Comparison of ENCODE assay signal across 25 cellular contexts in the genomic region with DNA sequence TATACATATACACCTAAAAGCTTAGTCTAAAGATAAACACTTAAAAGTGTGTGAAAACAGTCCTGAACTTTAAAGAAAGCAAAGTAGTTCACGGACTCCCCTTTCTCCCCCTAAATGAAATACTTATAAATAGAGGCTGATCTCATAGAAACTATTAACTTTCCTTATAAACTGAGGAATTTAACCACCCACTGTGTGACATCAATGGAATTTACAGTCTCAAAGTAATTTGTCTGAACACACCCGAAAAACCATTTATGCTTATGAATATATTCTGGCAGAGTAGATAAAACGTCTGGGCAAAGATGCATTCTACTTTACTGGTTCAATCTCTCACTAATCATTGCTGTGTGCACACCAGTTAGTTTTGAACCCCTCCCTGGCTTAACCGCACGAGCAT.
"Had no signal": no experiment of that assay in that cellular context is flagged by ENCODE, and none has a peak within 500 bp of the region (broad histone marks: within the 10 kb centered on the region; RNA-seq: fewer than 3 reads in every experiment).

No MANE protein-coding gene starts in this region.

- H3K36me3 ChIP-seq: brain microvascular endothelial cell, cardiac muscle cell, Peyer's patch had no signal

- H3K4me1 ChIP-seq: Peyer's patch had no signal

- H3K9me3 ChIP-seq: Peyer's patch had no signal

- H3K27ac ChIP-seq: brain microvascular endothelial cell, cardiac muscle cell, Peyer's patch had no signal

- DNase-seq: activated CD4-positive, alpha-beta T cell treated with anti-CD3 and anti-CD28 coated beads for 48 hours; activated CD4-positive, alpha-beta T cell treated with anti-CD3 and anti-CD28 coated beads, Interleukin-2, amount 50 U/mL, for 4 hours; activated CD4-positive, CD25-positive, alpha-beta regulatory T cell treated with anti-CD3 and anti-CD28 coated beads, Interleukin-2, amount 50 U/mL, for 72 hours; activated CD8-positive, alpha-beta T cell treated with anti-CD3 and anti-CD28 coated beads, Interleukin-2, amount 10 ng/mL, durations not matched to agents 7 days and 5 days; activated effector memory CD4-positive, alpha-beta T cell treated with Interleukin-2 at 50 U/mL for 16 hours; activated naive CD4-positive, alpha-beta T cell; activated T-cell treated with anti-CD3 and anti-CD28 coated beads, Interleukin-2, amount 50 U/mL, for 24 hours; aorta; brain microvascular endothelial cell; KBM-7; NCI-H1092; NCI-H1417 treated with DMSO at 0.1 percent for 48 hours; NCI-H1694; NCI-H2029; NCI-H2107; NCI-H345; NCI-H510A treated with DMSO at 0.1 percent for 48 hours; NCI-H69; NK-92 treated with Interleukin-12 subunit alpha and Interleukin-12 subunit beta, amount 100 ng/mL, for 24 hours; Peyer's patch; SHP77 treated with DMSO at 0.1 percent for 48 hours; T-helper 17 cell; T-helper 9 cell had no signal

- H3K27me3 ChIP-seq: brain microvascular endothelial cell, cardiac muscle cell, Peyer's patch had no signal

- ATAC-seq: activated CD8-positive, alpha-beta T cell treated with anti-CD3 and anti-CD28 coated beads, Interleukin-2, amount 10 ng/mL, durations not matched to agents 7 days and 5 days; T-helper 17 cell; WTC11 had no signal

- H3K4me3 ChIP-seq: cardiac muscle cell, Peyer's patch had no signal
